In the genomic region with DNA sequence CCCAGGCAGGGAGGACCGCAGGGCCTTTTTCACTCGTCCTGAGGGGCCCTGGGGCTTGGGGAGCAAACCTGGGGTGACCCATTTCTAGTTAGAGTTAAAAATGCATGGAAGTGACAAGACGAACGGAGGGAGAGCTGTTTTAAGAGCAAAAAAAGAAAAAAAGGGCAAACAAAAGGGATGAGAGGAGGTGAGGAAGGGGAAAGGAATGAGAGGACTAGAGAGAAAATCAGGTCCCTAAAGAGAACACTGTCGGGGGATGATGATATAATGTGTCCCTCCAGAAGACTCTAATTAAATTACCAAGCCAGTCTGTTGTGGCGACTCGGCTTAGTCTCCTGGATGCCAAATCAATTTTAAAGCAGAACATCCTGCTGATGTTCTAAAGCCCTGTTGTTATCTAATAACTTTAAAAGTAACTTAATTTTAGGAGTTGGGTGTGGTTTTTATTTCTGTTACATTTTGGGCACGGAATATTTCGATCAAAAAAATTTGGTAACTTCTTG, we compare ENCODE assay signal across 7 cellular contexts. TPM values are rescaled to one million over a fixed set of nuclear protein-coding genes. Genes with fewer than 3 reads are reported as not detected.
DNase-seq lines count a peak whose midpoint lies in the region; ATAC-seq and TF ChIP-seq lines count a peak whose summit lies in the region.

No MANE protein-coding gene starts in this region.

- POLR2A ChIA-PET in HCT116 (lab: Charles Lee) = interaction anchor here (1.9 kb wide), 1 partner anchor 16 kb away, joined by 6 read pairs; no protein-coding TSS in a partner anchor

- no peaks in the 10 kb centered on the region; the same call in 1 of the 2 replicates for H3K9me2 ChIP-seq in HCT116 (ENCODE audit: insufficient read depth)

- DNase-seq in HCT116 (ENCODE audit: low read depth, low spot score) = no peak
- no peak for DNase-seq in SJCRH30
- no peak for DNase-seq in fibroblast of pulmonary artery (ENCODE audit: low read depth)
- no peak for DNase-seq in NCI-H510A treated with DMSO at 0.1 percent for 48 hours (lab: John Stamatoyannopoulos, UW)
- no peak for DNase-seq in stimulated activated CD4-positive, alpha-beta T cell treated with anti-CD3 and anti-CD28 coated beads, Interleukin-4, amount 100 ng/mL, for 24 hours

- ATAC-seq in HCT116 (no peak), GM18907 (IDR thresholded peaks at IDR 0.05; ENCODE audit: unreplicated experiment) (no peak)

- CTCF ChIA-PET in HCT116 (lab: Charles Lee) = interaction anchor here (1.2 to 1.4 kb wide), 2 partner anchors 15 to 25 kb away, joined by 3 read pairs; no protein-coding TSS in a partner anchor

- H2AFZ ChIP-seq in HCT116 (ENCODE audit: low read depth, low read length, poor library complexity, severe bottlenecking) = no peak overlapping the region

- no peaks in the 10 kb centered on the region for H4K20me1 ChIP-seq in HCT116 (ENCODE audit: insufficient read depth)

- H3K27me3 ChIP-seq in HCT116 (ENCODE audit: insufficient read depth, low read length) = no peaks in the 10 kb centered on the region
- H3K27me3 ChIP-seq in SJCRH30 = no peaks in the 10 kb centered on the region
- no peaks in the 10 kb centered on the region for H3K27me3 ChIP-seq in skeletal muscle satellite cell (ENCODE audit: control insufficient read depth, insufficient read depth, low read length)

- H3K4me2 ChIP-seq in HCT116 (ENCODE audit: low read length) (peak overlapping the region; percentile 99), skeletal muscle satellite cell (ENCODE audit: low read length) (peak overlapping the region; percentile 90)

- H3K36me3 ChIP-seq in HCT116 (ENCODE audit: control insufficient read depth in 1 of 2, insufficient read depth in 2 of 2, low read length in 2 of 2) (no peaks in the 10 kb centered on the region), SJCRH30 (no peaks in the 10 kb centered on the region), skeletal muscle satellite cell (ENCODE audit: insufficient read depth, low read length) (no peaks in the 10 kb centered on the region)

- H3K79me2 ChIP-seq in HCT116 (ENCODE audit: insufficient read depth, low read length) = peaks cover 57% of the 10 kb centered on the region

- no peaks in the 10 kb centered on the region for H3K9me3 ChIP-seq in HCT116 (ENCODE audit: control insufficient read depth in 1 of 2, insufficient read depth in 1 of 2, low read depth in 1 of 2, low read length in 2 of 2)
- no peaks in the 10 kb centered on the region for H3K9me3 ChIP-seq in SJCRH30 (replicated peaks)
- no peaks in the 10 kb centered on the region for H3K9me3 ChIP-seq in skeletal muscle satellite cell (replicated peaks; ENCODE audit: low read length)

- RAD21 ChIA-PET in HCT116 (lab: Charles Lee; ENCODE audit: low non-redundant PET in 1 of 2, low total read pairs in 2 of 2, uncharacterized antibody in 2 of 2, unreplicated experiment in 2 of 2) = no interaction called here

- BruUV-seq in HCT116 (replicated peaks; lab: Mats Ljungman, UMichigan) = TSS peak; percentile 41

- H3K27ac ChIP-seq in HCT116 (ENCODE audit: low read depth, low read length) (peak overlapping the region; percentile 98), SJCRH30 (peak overlapping the region; percentile 84)

- H3K4me1 ChIP-seq in HCT116 (ENCODE audit: control insufficient read depth in 1 of 2, insufficient read depth in 2 of 2, low read length in 2 of 2) (peaks cover 9 to 19% of the 10 kb centered on the region in 2 experiments; a peak in 3 of 4 replicates), SJCRH30 (peaks cover 3% of the 10 kb centered on the region; the same call in 1 of the 2 replicates), skeletal muscle satellite cell (ENCODE audit: control insufficient read depth, insufficient read depth, low read length) (peaks cover 8% of the 10 kb centered on the region)

- H3K4me3 ChIP-seq in HCT116 (replicated peaks in 1 of 2; ENCODE audit: low read depth in 1 of 2, low read length in 2 of 2) (peak overlapping the region; percentile 79), SJCRH30 (peak overlapping the region; percentile 88), fibroblast of pulmonary artery (replicated peaks; ENCODE audit: low read depth, low read length) (peak overlapping the region; percentile 85), skeletal muscle satellite cell (ENCODE audit: low read length) (peak overlapping the region; percentile 76)

- TF ChIP-seq CTCF in HCT116 (IDR thresholded peaks at IDR 0.05 in 2 of 3, conservative IDR thresholded peaks at IDR 0.05 in 1 of 3; ENCODE audit: borderline replicate concordance in 1 of 3, insufficient read depth in 1 of 3, low read depth in 2 of 3, low read length in 2 of 3) (no peak; a peak in 1 of 6 replicates), fibroblast of pulmonary artery (IDR thresholded peaks at IDR 0.05; ENCODE audit: low read length, missing control alignments) (no peak)

- TF ChIP-seq RAD21 in HCT116 (IDR thresholded peaks at IDR 0.05; ENCODE audit: low read depth) = no peak

- intact Hi-C loops in HCT116 (cut with micrococcal nuclease) = loop anchor here (2.0 kb wide), 1 partner anchor 16 kb away; no protein-coding TSS in a partner anchor

- H3K9ac ChIP-seq in HCT116 (ENCODE audit: low read length) (peak overlapping the region; percentile 86), skeletal muscle satellite cell (ENCODE audit: low read depth, low read length) (peak overlapping the region; percentile 99)

- no peak for TF ChIP-seq POLR2A in HCT116 (IDR thresholded peaks at IDR 0.05; ENCODE audit: borderline replicate concordance, extremely low read depth, insufficient read depth, insufficient read length)

TF ChIP-seq in HCT116, 20 proteins besides CTCF, POLR2A, EP300 and RAD21:
- TF ChIP-seq SIN3A (IDR thresholded peaks at IDR 0.05; ENCODE audit: low read depth) (no peak), POLR2AphosphoS5 (IDR thresholded peaks at IDR 0.05; ENCODE audit: low read depth, low read length) (no peak), CBX3 (IDR thresholded peaks at IDR 0.05; ENCODE audit: low read depth) (no peak), ELF1 (IDR thresholded peaks at IDR 0.05; ENCODE audit: borderline replicate concordance, low read depth) (no peak), YY1 (IDR thresholded peaks at IDR 0.05; ENCODE audit: extremely low read depth, insufficient replicate concordance, low read depth, low read length) (no peak), ZBTB33 (IDR thresholded peaks at IDR 0.05; ENCODE audit: extremely low read depth, insufficient replicate concordance, low read length) (no peak)
TF ChIP-seq in HCT116: peak in this region for 0.

RNA-seq across cellular contexts. Expression of gene ANO6, which starts 1.1 kb away (rescaled TPM):
- total RNA-seq in HCT116 (2021; ENCODE audit: unreplicated experiment) = 36.7 TPM
- 19.0 and 22.0 TPM in 2 replicates for polyA plus RNA-seq in HCT116 (2012)
- 55.1 and 60.7 TPM in 2 replicates for total RNA-seq in SJCRH30 (2014; rRNA removed; shearing (Covaris generic))
- total RNA-seq in skeletal muscle satellite cell (2012; rRNA removed) = 28.9 and 35.2 TPM in 2 replicates
